In genomic region chr2:19300961-19301360, GRCh38 we compare ENCODE assay signal across 22 cellular contexts. TPM values are rescaled to one million over a fixed set of nuclear protein-coding genes. Genes with fewer than 3 reads are reported as not detected.
"Had no signal": no experiment of that assay in that cellular context is flagged by ENCODE, and none has a peak within 500 bp of the region (broad histone marks: within the 10 kb centered on the region; RNA-seq: fewer than 3 reads in every experiment).

No MANE protein-coding gene starts in this region.

- H3K4me3 ChIP-seq: ascending aorta, body of pancreas, cardiac muscle cell, SJSA1 had no signal

- ATAC-seq: activated CD4-positive, CD25-positive, alpha-beta regulatory T cell treated with anti-CD3 and anti-CD28 coated beads, Interleukin-2, amount 50 U/mL, for 24 hours; activated CD8-positive, alpha-beta T cell treated with anti-CD3 and anti-CD28 coated beads, Interleukin-2, amount 10 ng/mL, durations not matched to agents 7 days and 5 days; body of pancreas; PC-3; SK-N-SH treated with all-trans-retinoic acid at 6 μM for 48 hours had no signal

- H3K4me1 ChIP-seq: ascending aorta, body of pancreas, SJSA1 had no signal

- H3K9me3 ChIP-seq: ascending aorta, body of pancreas, SJSA1 had no signal

- H3K36me3 ChIP-seq: ascending aorta, cardiac muscle cell, SJSA1 had no signal

- DNase-seq: activated CD4-positive, alpha-beta T cell treated with anti-CD3 and anti-CD28 coated beads for 48 hours; activated CD4-positive, alpha-beta T cell treated with anti-CD3 and anti-CD28 coated beads, Interleukin-2, amount 50 U/mL, for 4 hours; activated CD8-positive, alpha-beta memory T cell treated with anti-CD3 and anti-CD28 coated beads, Interleukin-2, amount 50 U/mL, for 48 hours; activated CD8-positive, alpha-beta T cell treated with anti-CD3 and anti-CD28 coated beads, Interleukin-2, amount 10 ng/mL, durations not matched to agents 7 days and 5 days; activated effector memory CD4-positive, alpha-beta T cell treated with Interleukin-2 at 50 U/mL for 16 hours; activated naive CD4-positive, alpha-beta T cell; activated T-cell treated with anti-CD3 and anti-CD28 coated beads, Interleukin-2, amount 50 U/mL, for 1 hour; amniotic stem cell; body of pancreas; Karpas-422; NCI-H1105 treated with DMSO at 0.1 percent for 48 hours; NCI-H1436 treated with DMSO at 0.1 percent for 48 hours; NCI-H187; NCI-H2081; NCI-H524; PC-3; SHP77 had no signal

- H3K27me3 ChIP-seq: ascending aorta, body of pancreas, cardiac muscle cell, SJSA1 had no signal

- H3K27ac ChIP-seq: ascending aorta, body of pancreas, cardiac muscle cell, SJSA1 had no signal

RNA-seq across cellular contexts. Expression of gene OSR1, which starts 57.5 kb away (rescaled TPM):
- total RNA-seq: activated CD8-positive, alpha-beta T cell treated with anti-CD3 and anti-CD28 coated beads, Interleukin-2, amount 10 ng/mL, durations not matched to agents 7 days and 5 days had no signal
